Comparison of ENCODE assay signal across 24 cellular contexts in genomic region chr9:73889023-73889422, GRCh38.
"Had no signal": no experiment of that assay in that cellular context is flagged by ENCODE, and none has a peak within 500 bp of the region (broad histone marks: within the 10 kb centered on the region; RNA-seq: fewer than 3 reads in every experiment).

No MANE protein-coding gene starts in this region.

- ATAC-seq: foreskin keratinocyte, gastroesophageal sphincter, heart right ventricle, left cardiac atrium, left lung, left ventricle myocardium superior, lower lobe of right lung, mucosa of descending colon had no signal

- H3K27ac ChIP-seq: coronary artery, dorsolateral prefrontal cortex, esophagus muscularis mucosa, foreskin keratinocyte, gastroesophageal sphincter, heart right ventricle, left lung, lower lobe of right lung had no signal

- H3K4me3 ChIP-seq: coronary artery, dorsolateral prefrontal cortex, esophagus muscularis mucosa, gastroesophageal sphincter, heart right ventricle, left lung, lower lobe of right lung, mucosa of descending colon had no signal

- H3K36me3 ChIP-seq: esophagus muscularis mucosa, gastroesophageal sphincter, heart right ventricle, left lung, lower lobe of right lung had no signal

- DNase-seq: dermis blood vessel endothelial cell; dorsolateral prefrontal cortex; effector CD4-positive, alpha-beta T cell; effector memory CD4-positive, alpha-beta T cell; foreskin keratinocyte; glutamatergic neuron; head of caudate nucleus; heart right ventricle; hippocampal formation; left cardiac atrium; left lung; left ventricle myocardium superior; lower lobe of right lung; mesenchymal stem cell; mucosa of descending colon; naive B cell had no signal

- H3K9me3 ChIP-seq: lower lobe of right lung, mucosa of descending colon had no signal

- FAIRE-seq: colon, endothelial cell of umbilical vein, frontal cortex, islet of Langerhans, keratinocyte had no signal

- H3K4me1 ChIP-seq: esophagus muscularis mucosa, foreskin keratinocyte, gastroesophageal sphincter, heart right ventricle, left lung, lower lobe of right lung had no signal

- H3K27me3 ChIP-seq: dorsolateral prefrontal cortex, esophagus muscularis mucosa, foreskin keratinocyte, gastroesophageal sphincter, heart right ventricle, left lung had no signal
